19 cellular contexts compared by ENCODE assay signal in the genomic region with DNA sequence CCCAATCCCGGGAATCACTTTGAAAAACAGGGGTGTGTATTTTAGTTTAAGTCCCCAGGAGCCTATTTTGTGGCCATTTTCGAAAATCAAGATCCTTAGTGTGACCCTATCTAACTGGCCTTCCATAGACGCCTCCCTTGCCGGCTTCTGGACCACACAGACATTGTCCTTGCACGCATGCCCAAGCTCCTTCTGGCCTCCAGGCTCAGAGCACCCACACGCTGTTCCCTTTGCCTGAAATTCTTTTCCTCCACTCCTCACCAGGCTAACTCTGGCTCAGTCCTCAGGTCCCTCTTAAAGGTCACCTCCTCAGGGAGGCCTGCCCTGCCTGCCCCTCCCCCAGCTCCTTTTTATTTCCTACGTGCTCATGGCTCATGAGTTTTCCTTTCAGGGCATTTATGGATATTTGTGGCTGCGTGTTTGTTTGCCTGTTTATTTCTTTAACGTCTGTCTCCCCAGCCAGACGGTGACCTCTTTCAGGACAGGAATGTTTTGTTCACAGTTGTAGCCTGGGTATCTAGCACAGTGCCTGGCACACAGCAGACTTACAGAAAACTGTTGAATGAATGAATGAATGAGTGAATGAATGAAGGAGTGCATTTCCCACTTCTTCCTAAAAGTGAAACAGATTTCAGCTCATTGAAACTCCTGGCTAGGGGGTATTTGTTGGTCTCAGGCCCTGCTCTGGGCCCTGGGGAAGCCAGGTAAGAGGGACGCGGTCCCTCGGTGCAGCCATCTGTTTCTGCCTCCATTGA.
A peak's percentile ranks its signal among the peaks of the same experiment; 100 is the strongest.
DNase-seq lines count a peak whose midpoint lies in the region; ATAC-seq and TF ChIP-seq lines count a peak whose summit lies in the region.
"Had no signal": no experiment of that assay in that cellular context is flagged by ENCODE, and none has a peak within 500 bp of the region (broad histone marks: within the 10 kb centered on the region; RNA-seq: fewer than 3 reads in every experiment).

No MANE protein-coding gene starts in this region.

- CTCF ChIA-PET in A673 (lab: Charles Lee) = no interaction called here

- H3K36me3 ChIP-seq in lower lobe of right lung (no peaks in the 10 kb centered on the region), uterus (no peaks in the 10 kb centered on the region), A673 (ENCODE audit: insufficient read depth, low read length, poor library complexity, severe bottlenecking) (no peaks in the 10 kb centered on the region)
- H3K36me3 ChIP-seq: BLaER1 had no signal

- H3K4me1 ChIP-seq in lower lobe of right lung = peaks cover 14% of the 10 kb centered on the region
- H3K4me1 ChIP-seq in uterus = no peaks in the 10 kb centered on the region
- no peaks in the 10 kb centered on the region for H3K4me1 ChIP-seq in A673 (ENCODE audit: insufficient read depth, low read length, poor library complexity, severe bottlenecking)

- H3K27me3 ChIP-seq in lower lobe of right lung (ENCODE audit: low read depth) (peaks cover 42% of the 10 kb centered on the region), uterus (no peaks in the 10 kb centered on the region), A673 (replicated peaks; ENCODE audit: insufficient read depth, low read depth, low read length, poor library complexity) (no peaks in the 10 kb centered on the region)
- H3K27me3 ChIP-seq: BLaER1 had no signal

- TF ChIP-seq POLR2A in uterus (IDR thresholded peaks at IDR 0.05) = no peak

- H3K4me3 ChIP-seq in lower lobe of right lung (no peak overlapping the region), uterus (no peak overlapping the region), A673 (ENCODE audit: low read depth, low read length, poor library complexity, severe bottlenecking) (no peak overlapping the region)
- H3K4me3 ChIP-seq: BLaER1 had no signal

- no peak overlapping the region for H3K27ac Mint-ChIP-seq in chondrocyte (ENCODE audit: unreplicated experiment)
- H3K27ac Mint-ChIP-seq: activated CD8-positive, alpha-beta T cell treated with anti-CD3 and anti-CD28 coated beads for 36 hours; stimulated activated naive B cell treated with anti-CD40 and anti-IgM and Interleukin-4, amounts not matched to agents 10 μg/mL and 1 μg/mL and 100 μg/mL, for 72 hours had no signal

- H3K4me1 Mint-ChIP-seq in chondrocyte (ENCODE audit: low read depth) = peaks cover 29% of the 10 kb centered on the region

- POLR2A ChIA-PET in A673 (lab: Charles Lee; ENCODE audit: low non-redundant PET) = no interaction called here

- H3K36me3 Mint-ChIP-seq in chondrocyte (ENCODE audit: low read depth) = no peaks in the 10 kb centered on the region
- H3K36me3 Mint-ChIP-seq: stimulated activated naive B cell treated with anti-CD40 and anti-IgM and Interleukin-4, amounts not matched to agents 10 μg/mL and 1 μg/mL and 100 μg/mL, for 72 hours had no signal

- H3K27me3 Mint-ChIP-seq in chondrocyte (ENCODE audit: low read depth) = no peaks in the 10 kb centered on the region

- H3K9me3 ChIP-seq in lower lobe of right lung (no peaks in the 10 kb centered on the region), uterus (no peaks in the 10 kb centered on the region), A673 (ENCODE audit: low read depth, low read length, poor library complexity, severe bottlenecking) (no peaks in the 10 kb centered on the region)
- H3K9me3 ChIP-seq: BLaER1 had no signal

- H3K4me3 Mint-ChIP-seq in chondrocyte (ENCODE audit: unreplicated experiment) = no peak overlapping the region

- peak; percentile 22 for DNase-seq in activated effector memory CD4-positive, alpha-beta T cell treated with anti-CD3 and anti-CD28 coated beads, Interleukin-2, amount 50 U/mL, for 16 hours
- DNase-seq in activated effector memory CD4-positive, alpha-beta T cell treated with Interleukin-2 at 50 U/mL for 16 hours = no peak
- DNase-seq in chondrocyte (ENCODE audit: low spot score) = peak; percentile 14
- DNase-seq in lower lobe of right lung = peak; percentile 19
- DNase-seq in uterus = peak in 1 of 2 donors; percentile 18
- no peak for DNase-seq in A673 (ENCODE audit: low spot score)
- DNase-seq in NCI-H128 (lab: John Stamatoyannopoulos, UW; ENCODE audit: unreplicated experiment) = no peak
- DNase-seq in NCI-H82 treated with DMSO at 0.1 percent for 48 hours (lab: John Stamatoyannopoulos, UW; ENCODE audit: unreplicated experiment) = no peak
- DNase-seq: activated CD8-positive, alpha-beta T cell treated with anti-CD3 and anti-CD28 coated beads for 36 hours; activated naive CD4-positive, alpha-beta T cell treated with Interleukin-2 at 50 U/mL for 16 hours; activated T-cell treated with anti-CD3 and anti-CD28 coated beads, Interleukin-2, amount 50 U/mL, for 1 hour; Karpas-422; MV-4-11; NCI-H1694 treated with DMSO at 0.1 percent for 48 hours; NCI-H526 treated with DMSO at 0.1 percent for 48 hours; RPMI8226; stimulated activated CD4-positive, alpha-beta T cell treated with anti-CD3 and anti-CD28 coated beads, Interleukin-2, amount 100 ng/mL, for 48 hours; stimulated activated naive B cell treated with anti-CD40 and anti-IgM and Interleukin-4, amounts not matched to agents 10 μg/mL and 1 μg/mL and 100 μg/mL, for 72 hours had no signal

- intact Hi-C loops in lower lobe of right lung (cut with DNase I) (no loop called here), uterus (cut with DNase I; ENCODE audit: low total_unique reads) (no loop called here), A673 (cut with micrococcal nuclease; ENCODE audit: unreplicated experiment) (no loop called here)

- H3K27ac ChIP-seq in lower lobe of right lung (no peak overlapping the region), uterus (peak overlapping the region; percentile 13 to 43), A673 (ENCODE audit: low read depth, low read length, poor library complexity, severe bottlenecking) (no peak overlapping the region)
- H3K27ac ChIP-seq: BLaER1 had no signal

- ATAC-seq in lower lobe of right lung = no peak
- ATAC-seq: stimulated activated naive B cell treated with anti-CD40 and anti-IgM and Interleukin-4, amounts not matched to agents 10 μg/mL and 1 μg/mL and 100 μg/mL, for 72 hours had no signal

- BruUV-seq in A673 (replicated peaks; lab: Mats Ljungman, UMichigan) = no TSS peak

- no peaks in the 10 kb centered on the region for H3K9me3 Mint-ChIP-seq in chondrocyte (ENCODE audit: low read depth)
- H3K9me3 Mint-ChIP-seq: activated CD8-positive, alpha-beta T cell treated with anti-CD3 and anti-CD28 coated beads for 36 hours; stimulated activated naive B cell treated with anti-CD40 and anti-IgM and Interleukin-4, amounts not matched to agents 10 μg/mL and 1 μg/mL and 100 μg/mL, for 72 hours had no signal

- TF ChIP-seq CTCF in chondrocyte (IDR thresholded peaks at IDR 0.05) (no peak), lower lobe of right lung (IDR thresholded peaks at IDR 0.05) (no peak), uterus (IDR thresholded peaks at IDR 0.05) (no peak), A673 (conservative IDR thresholded peaks at IDR 0.05; ENCODE audit: low read depth, low read length) (no peak)

Comparison
In these comparisons a context has a peak if more than half of its experiments do, and no peak if none do; other contexts are left out.
1. DNase-seq: peak in activated effector memory CD4-positive, alpha-beta T cell treated with anti-CD3 and anti-CD28 coated beads, Interleukin-2, amount 50 U/mL, for 16 hours (single experiment), chondrocyte (single experiment) and lower lobe of right lung (single experiment); none in activated effector memory CD4-positive, alpha-beta T cell treated with Interleukin-2 at 50 U/mL for 16 hours (single experiment), A673 (single experiment), NCI-H128 (single experiment) and NCI-H82 treated with DMSO at 0.1 percent for 48 hours (single experiment).
2. H3K27ac ChIP-seq: peak in uterus (2 of 2); none in lower lobe of right lung (single experiment) and A673 (single experiment).